Comparison of ENCODE assay signal across 1 cellular context in genomic region chr11:2097356-2097997, GRCh38.
A peak's percentile ranks its signal among the peaks of the same experiment; 100 is the strongest.
TF ChIP-seq lines count a peak whose summit lies in the region.

No MANE protein-coding gene starts in this region.

TF ChIP-seq in HepG2, 621 proteins besides CTCF, POLR2A, EP300 and RAD21 (continued from another document and continues in another):
- TF ChIP-seq ELF3 (CRISPR knock-in tag; IDR thresholded peaks at IDR 0.05) (no peak; the same call in 1 of the 2 replicates), NFKB2 (CRISPR knock-in tag; IDR thresholded peaks at IDR 0.05; ENCODE audit: borderline replicate concordance) (no peak; the same call in 1 of the 2 replicates), KDM5A (IDR thresholded peaks at IDR 0.05; ENCODE audit: borderline replicate concordance, low read length) (no peak), NR2F1 (CRISPR knock-in tag; IDR thresholded peaks at IDR 0.05) (peak; percentile 88 to 89), RAD51 (IDR thresholded peaks at IDR 0.05; ENCODE audit: borderline replicate concordance) (no peak), ZNF776 (CRISPR knock-in tag; IDR thresholded peaks at IDR 0.05) (0 out of 2 replicates have a peak, but pooled peaks have one; percentile 31), ZFP41 (CRISPR knock-in tag; IDR thresholded peaks at IDR 0.05; ENCODE audit: borderline replicate concordance) (no peak), NCOA1 (CRISPR knock-in tag; IDR thresholded peaks at IDR 0.05) (peak; percentile 22; the same call in 1 of the 2 replicates), JDP2 (CRISPR knock-in tag; IDR thresholded peaks at IDR 0.05; ENCODE audit: borderline replicate concordance) (no peak), ZNF800 (CRISPR knock-in tag; IDR thresholded peaks at IDR 0.05) (peak; percentile 75; the same call in 1 of the 2 replicates), EZH2 (conservative IDR thresholded peaks at IDR 0.05; ENCODE audit: low read depth, low read length) (no peak), ZFYVE20 (CRISPR knock-in tag; IDR thresholded peaks at IDR 0.05; ENCODE audit: borderline replicate concordance, low read depth) (no peak), GATAD2A (CRISPR knock-in tag; IDR thresholded peaks at IDR 0.05) (peak; percentile 85), ZNF556 (CRISPR knock-in tag; IDR thresholded peaks at IDR 0.05; ENCODE audit: borderline replicate concordance) (no peak; the same call in 1 of the 2 replicates), KDM5B (CRISPR knock-in tag; IDR thresholded peaks at IDR 0.05; ENCODE audit: borderline replicate concordance) (peak; percentile 66; the same call in 1 of the 2 replicates), ZNF431 (CRISPR knock-in tag; IDR thresholded peaks at IDR 0.05; ENCODE audit: borderline replicate concordance, low read depth) (peak; percentile 72; the same call in 1 of the 2 replicates), ZFX (CRISPR knock-in tag; IDR thresholded peaks at IDR 0.05; ENCODE audit: low read depth) (peak; percentile 92), ZNF451 (CRISPR knock-in tag; IDR thresholded peaks at IDR 0.05) (peak; percentile 84; the same call in 1 of the 2 replicates), FOSL2 (CRISPR knock-in tag; IDR thresholded peaks at IDR 0.05) (peak; percentile 11), ERF (CRISPR knock-in tag; IDR thresholded peaks at IDR 0.05) (peak; percentile 73; the same call in 1 of the 2 replicates), TMF1 (CRISPR knock-in tag; IDR thresholded peaks at IDR 0.05; ENCODE audit: low read depth) (no peak), IRX3 (CRISPR knock-in tag; IDR thresholded peaks at IDR 0.05; ENCODE audit: borderline replicate concordance, low read depth) (no peak), PLRG1 (conservative IDR thresholded peaks at IDR 0.05) (no peak), ZBTB40 (IDR thresholded peaks at IDR 0.05) (no peak), ZBTB40 (CRISPR knock-in tag; IDR thresholded peaks at IDR 0.05) (no peak), TBX3 (IDR thresholded peaks at IDR 0.05; ENCODE audit: borderline replicate concordance) (no peak), ZNF567 (CRISPR knock-in tag; IDR thresholded peaks at IDR 0.05; ENCODE audit: borderline replicate concordance) (no peak), ZNF589 (CRISPR knock-in tag; conservative IDR thresholded peaks at IDR 0.05) (no peak)
- TF ChIP-seq, protein P1, sequence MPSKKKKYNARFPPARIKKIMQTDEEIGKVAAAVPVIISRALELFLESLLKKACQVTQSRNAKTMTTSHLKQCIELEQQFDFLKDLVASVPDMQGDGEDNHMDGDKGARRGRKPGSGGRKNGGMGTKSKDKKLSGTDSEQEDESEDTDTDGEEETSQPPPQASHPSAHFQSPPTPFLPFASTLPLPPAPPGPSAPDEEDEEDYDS (CRISPR knock-in tag; IDR thresholded peaks at IDR 0.05): no peak
- TF ChIP-seq, protein P2, sequence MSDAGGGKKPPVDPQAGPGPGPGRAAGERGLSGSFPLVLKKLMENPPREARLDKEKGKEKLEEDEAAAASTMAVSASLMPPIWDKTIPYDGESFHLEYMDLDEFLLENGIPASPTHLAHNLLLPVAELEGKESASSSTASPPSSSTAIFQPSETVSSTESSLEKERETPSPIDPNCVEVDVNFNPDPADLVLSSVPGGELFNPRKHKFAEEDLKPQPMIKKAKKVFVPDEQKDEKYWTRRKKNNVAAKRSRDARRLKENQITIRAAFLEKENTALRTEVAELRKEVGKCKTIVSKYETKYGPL (CRISPR knock-in tag; IDR thresholded peaks at IDR 0.05): no peak
- TF ChIP-seq, protein P3, sequence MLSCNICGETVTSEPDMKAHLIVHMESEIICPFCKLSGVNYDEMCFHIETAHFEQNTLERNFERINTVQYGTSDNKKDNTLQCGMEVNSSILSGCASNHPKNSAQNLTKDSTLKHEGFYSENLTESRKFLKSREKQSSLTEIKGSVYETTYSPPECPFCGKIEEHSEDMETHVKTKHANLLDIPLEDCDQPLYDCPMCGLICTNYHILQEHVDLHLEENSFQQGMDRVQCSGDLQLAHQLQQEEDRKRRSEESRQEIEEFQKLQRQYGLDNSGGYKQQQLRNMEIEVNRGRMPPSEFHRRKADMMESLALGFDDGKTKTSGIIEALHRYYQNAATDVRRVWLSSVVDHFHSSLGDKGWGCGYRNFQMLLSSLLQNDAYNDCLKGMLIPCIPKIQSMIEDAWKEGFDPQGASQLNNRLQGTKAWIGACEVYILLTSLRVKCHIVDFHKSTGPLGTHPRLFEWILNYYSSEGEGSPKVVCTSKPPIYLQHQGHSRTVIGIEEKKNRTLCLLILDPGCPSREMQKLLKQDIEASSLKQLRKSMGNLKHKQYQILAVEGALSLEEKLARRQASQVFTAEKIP (CRISPR knock-in tag; IDR thresholded peaks at IDR 0.05; ENCODE audit: borderline replicate concordance): no peak
- TF ChIP-seq, protein P4, sequence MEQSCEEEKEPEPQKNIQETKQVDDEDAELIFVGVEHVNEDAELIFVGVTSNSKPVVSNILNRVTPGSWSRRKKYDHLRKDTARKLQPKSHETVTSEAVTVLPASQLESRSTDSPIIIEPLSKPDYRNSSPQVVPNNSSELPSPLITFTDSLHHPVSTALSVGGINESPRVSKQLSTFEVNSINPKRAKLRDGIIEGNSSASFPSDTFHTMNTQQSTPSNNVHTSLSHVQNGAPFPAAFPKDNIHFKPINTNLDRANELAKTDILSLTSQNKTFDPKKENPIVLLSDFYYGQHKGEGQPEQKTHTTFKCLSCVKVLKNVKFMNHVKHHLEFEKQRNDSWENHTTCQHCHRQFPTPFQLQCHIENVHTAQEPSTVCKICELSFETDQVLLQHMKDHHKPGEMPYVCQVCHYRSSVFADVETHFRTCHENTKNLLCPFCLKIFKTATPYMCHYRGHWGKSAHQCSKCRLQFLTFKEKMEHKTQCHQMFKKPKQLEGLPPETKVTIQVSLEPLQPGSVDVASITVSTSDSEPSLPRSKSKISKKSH (CRISPR knock-in tag; IDR thresholded peaks at IDR 0.05; ENCODE audit: borderline replicate concordance): no peak; the same call in 1 of the 2 replicates
- TF ChIP-seq, protein P5, sequence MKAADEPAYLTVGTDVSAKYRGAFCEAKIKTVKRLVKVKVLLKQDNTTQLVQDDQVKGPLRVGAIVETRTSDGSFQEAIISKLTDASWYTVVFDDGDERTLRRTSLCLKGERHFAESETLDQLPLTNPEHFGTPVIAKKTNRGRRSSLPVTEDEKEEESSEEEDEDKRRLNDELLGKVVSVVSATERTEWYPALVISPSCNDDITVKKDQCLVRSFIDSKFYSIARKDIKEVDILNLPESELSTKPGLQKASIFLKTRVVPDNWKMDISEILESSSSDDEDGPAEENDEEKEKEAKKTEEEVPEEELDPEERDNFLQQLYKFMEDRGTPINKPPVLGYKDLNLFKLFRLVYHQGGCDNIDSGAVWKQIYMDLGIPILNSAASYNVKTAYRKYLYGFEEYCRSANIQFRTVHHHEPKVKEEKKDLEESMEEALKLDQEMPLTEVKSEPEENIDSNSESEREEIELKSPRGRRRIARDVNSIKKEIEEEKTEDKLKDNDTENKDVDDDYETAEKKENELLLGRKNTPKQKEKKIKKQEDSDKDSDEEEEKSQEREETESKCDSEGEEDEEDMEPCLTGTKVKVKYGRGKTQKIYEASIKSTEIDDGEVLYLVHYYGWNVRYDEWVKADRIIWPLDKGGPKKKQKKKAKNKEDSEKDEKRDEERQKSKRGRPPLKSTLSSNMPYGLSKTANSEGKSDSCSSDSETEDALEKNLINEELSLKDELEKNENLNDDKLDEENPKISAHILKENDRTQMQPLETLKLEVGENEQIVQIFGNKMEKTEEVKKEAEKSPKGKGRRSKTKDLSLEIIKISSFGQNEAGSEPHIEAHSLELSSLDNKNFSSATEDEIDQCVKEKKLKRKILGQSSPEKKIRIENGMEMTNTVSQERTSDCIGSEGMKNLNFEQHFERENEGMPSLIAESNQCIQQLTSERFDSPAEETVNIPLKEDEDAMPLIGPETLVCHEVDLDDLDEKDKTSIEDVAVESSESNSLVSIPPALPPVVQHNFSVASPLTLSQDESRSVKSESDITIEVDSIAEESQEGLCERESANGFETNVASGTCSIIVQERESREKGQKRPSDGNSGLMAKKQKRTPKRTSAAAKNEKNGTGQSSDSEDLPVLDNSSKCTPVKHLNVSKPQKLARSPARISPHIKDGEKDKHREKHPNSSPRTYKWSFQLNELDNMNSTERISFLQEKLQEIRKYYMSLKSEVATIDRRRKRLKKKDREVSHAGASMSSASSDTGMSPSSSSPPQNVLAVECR (CRISPR knock-in tag; IDR thresholded peaks at IDR 0.05; ENCODE audit: borderline replicate concordance): no peak; the same call in 1 of the 2 replicates
- TF ChIP-seq, protein P6, sequence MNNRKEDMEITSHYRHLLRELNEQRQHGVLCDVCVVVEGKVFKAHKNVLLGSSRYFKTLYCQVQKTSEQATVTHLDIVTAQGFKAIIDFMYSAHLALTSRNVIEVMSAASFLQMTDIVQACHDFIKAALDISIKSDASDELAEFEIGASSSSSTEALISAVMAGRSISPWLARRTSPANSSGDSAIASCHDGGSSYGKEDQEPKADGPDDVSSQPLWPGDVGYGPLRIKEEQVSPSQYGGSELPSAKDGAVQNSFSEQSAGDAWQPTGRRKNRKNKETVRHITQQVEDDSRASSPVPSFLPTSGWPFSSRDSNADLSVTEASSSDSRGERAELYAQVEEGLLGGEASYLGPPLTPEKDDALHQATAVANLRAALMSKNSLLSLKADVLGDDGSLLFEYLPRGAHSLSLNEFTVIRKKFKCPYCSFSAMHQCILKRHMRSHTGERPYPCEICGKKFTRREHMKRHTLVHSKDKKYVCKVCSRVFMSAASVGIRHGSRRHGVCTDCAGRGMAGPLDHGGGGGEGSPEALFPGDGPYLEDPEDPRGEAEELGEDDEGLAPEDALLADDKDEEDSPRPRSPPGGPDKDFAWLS (CRISPR knock-in tag; IDR thresholded peaks at IDR 0.05; ENCODE audit: borderline replicate concordance): no peak
- TF ChIP-seq, protein P7, sequence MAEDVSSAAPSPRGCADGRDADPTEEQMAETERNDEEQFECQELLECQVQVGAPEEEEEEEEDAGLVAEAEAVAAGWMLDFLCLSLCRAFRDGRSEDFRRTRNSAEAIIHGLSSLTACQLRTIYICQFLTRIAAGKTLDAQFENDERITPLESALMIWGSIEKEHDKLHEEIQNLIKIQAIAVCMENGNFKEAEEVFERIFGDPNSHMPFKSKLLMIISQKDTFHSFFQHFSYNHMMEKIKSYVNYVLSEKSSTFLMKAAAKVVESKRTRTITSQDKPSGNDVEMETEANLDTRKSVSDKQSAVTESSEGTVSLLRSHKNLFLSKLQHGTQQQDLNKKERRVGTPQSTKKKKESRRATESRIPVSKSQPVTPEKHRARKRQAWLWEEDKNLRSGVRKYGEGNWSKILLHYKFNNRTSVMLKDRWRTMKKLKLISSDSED (CRISPR knock-in tag; IDR thresholded peaks at IDR 0.05): no peak
